In the genomic region with DNA sequence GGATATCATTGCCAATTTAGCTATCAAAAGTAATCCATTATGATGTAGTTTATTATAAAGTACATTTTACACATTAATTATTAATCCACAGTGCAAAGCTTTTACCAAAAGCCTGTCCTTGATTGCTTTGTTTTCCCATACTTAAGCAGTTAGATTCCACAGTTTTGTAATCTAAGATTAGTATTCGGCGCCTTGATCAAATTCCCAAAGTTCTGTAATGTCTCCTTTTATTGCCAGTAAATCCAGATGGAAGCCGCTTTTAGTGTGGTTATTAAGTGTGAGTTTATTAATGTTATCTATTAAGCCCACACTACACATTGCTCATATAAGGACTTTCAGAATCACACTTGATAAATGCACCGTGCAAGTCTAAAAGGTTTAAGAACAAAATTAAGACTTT, we compare ENCODE assay signal across 7 cellular contexts.
"Had no signal": no experiment of that assay in that cellular context is flagged by ENCODE, and none has a peak within 500 bp of the region (broad histone marks: within the 10 kb centered on the region; RNA-seq: fewer than 3 reads in every experiment).

No MANE protein-coding gene starts in this region.

- H3K4me3 Mint-ChIP-seq: IgD-negative memory B cell had no signal

- H3K27ac Mint-ChIP-seq: IgD-negative memory B cell had no signal

- FAIRE-seq: HepG2, HTR-8/SVneo, K562 had no signal

- ATAC-seq: HepG2, K562 had no signal

- DNase-seq: IMR-90, KBM-7 had no signal

- H3K27ac ChIP-seq: HL-60 had no signal

- H3K36me3 Mint-ChIP-seq: IgD-negative memory B cell had no signal

- H3K4me3 ChIP-seq: K562 had no signal
